1 cellular context compared by ENCODE assay signal in genomic region chr2:39234754-39235153, GRCh38.
A peak's percentile ranks its signal among the peaks of the same experiment; 100 is the strongest.
TF ChIP-seq lines count a peak whose summit lies in the region.

No MANE protein-coding gene starts in this region.

TF ChIP-seq in HepG2, 621 proteins besides CTCF, POLR2A, EP300 and RAD21 (continues in another document):
- TF ChIP-seq ZNF333 (CRISPR knock-in tag; IDR thresholded peaks at IDR 0.05; ENCODE audit: borderline replicate concordance) (no peak), PHF8 (CRISPR knock-in tag; IDR thresholded peaks at IDR 0.05) (no peak), ZSCAN9 (CRISPR knock-in tag; IDR thresholded peaks at IDR 0.05; ENCODE audit: borderline replicate concordance) (no peak), FOXM1 (CRISPR knock-in tag; IDR thresholded peaks at IDR 0.05) (no peak), ZNF646 (CRISPR knock-in tag; IDR thresholded peaks at IDR 0.05) (no peak), ZNF260 (CRISPR knock-in tag; IDR thresholded peaks at IDR 0.05; ENCODE audit: borderline replicate concordance, low read depth) (no peak), ARID5B (CRISPR knock-in tag; IDR thresholded peaks at IDR 0.05) (0 out of 2 replicates have a peak, but pooled peaks have one; percentile 13), ISX (CRISPR knock-in tag; conservative IDR thresholded peaks at IDR 0.05) (no peak), ZNF576 (CRISPR knock-in tag; IDR thresholded peaks at IDR 0.05) (no peak), FOXP1 (IDR thresholded peaks at IDR 0.05) (no peak), FOXP1 (CRISPR knock-in tag; IDR thresholded peaks at IDR 0.05) (no peak), FOSL2 (CRISPR knock-in tag; IDR thresholded peaks at IDR 0.05) (peak; percentile 93), HES4 (CRISPR knock-in tag; IDR thresholded peaks at IDR 0.05; ENCODE audit: borderline replicate concordance) (no peak), MED13 (CRISPR knock-in tag; IDR thresholded peaks at IDR 0.05) (no peak), WIZ (CRISPR knock-in tag; IDR thresholded peaks at IDR 0.05) (no peak), RBM22 (optimal IDR thresholded peaks at IDR 0.05; ENCODE audit: low read length) (no peak), KMT2A (CRISPR knock-in tag; IDR thresholded peaks at IDR 0.05) (no peak), RELA (CRISPR knock-in tag; IDR thresholded peaks at IDR 0.05) (no peak), MBD4 (IDR thresholded peaks at IDR 0.05; ENCODE audit: borderline replicate concordance, low read length) (no peak), EEA1 (CRISPR knock-in tag; IDR thresholded peaks at IDR 0.05; ENCODE audit: borderline replicate concordance) (no peak), SOX6 (IDR thresholded peaks at IDR 0.05) (no peak), SOX6 (CRISPR knock-in tag; IDR thresholded peaks at IDR 0.05) (no peak), RNF2 (conservative IDR thresholded peaks at IDR 0.05; ENCODE audit: low read depth) (no peak), SNAPC5 (CRISPR knock-in tag; IDR thresholded peaks at IDR 0.05; ENCODE audit: borderline replicate concordance) (no peak), ATF3 (CRISPR knock-in tag; IDR thresholded peaks at IDR 0.05) (peak; percentile 49; the same call in 1 of the 2 replicates), CERS6 (CRISPR knock-in tag; IDR thresholded peaks at IDR 0.05) (no peak), RARA (CRISPR knock-in tag; IDR thresholded peaks at IDR 0.05) (no peak), ZNF282 (IDR thresholded peaks at IDR 0.05; ENCODE audit: partially characterized antibody) (no peak), ZNF562 (CRISPR knock-in tag; IDR thresholded peaks at IDR 0.05; ENCODE audit: borderline replicate concordance) (no peak), MIER2 (CRISPR knock-in tag; IDR thresholded peaks at IDR 0.05) (no peak), CAMTA2 (CRISPR knock-in tag; IDR thresholded peaks at IDR 0.05; ENCODE audit: borderline replicate concordance) (no peak), E2F1 (CRISPR knock-in tag; IDR thresholded peaks at IDR 0.05) (no peak), ZNF781 (CRISPR knock-in tag; IDR thresholded peaks at IDR 0.05; ENCODE audit: borderline replicate concordance, not compliant biosample characterization) (no peak), ZNF354B (CRISPR knock-in tag; IDR thresholded peaks at IDR 0.05) (no peak), TFDP1 (CRISPR knock-in tag; IDR thresholded peaks at IDR 0.05; ENCODE audit: borderline replicate concordance) (no peak), GATAD2A (CRISPR knock-in tag; IDR thresholded peaks at IDR 0.05) (0 out of 2 replicates have a peak, but pooled peaks have one; percentile 30)
- TF ChIP-seq, protein P1, sequence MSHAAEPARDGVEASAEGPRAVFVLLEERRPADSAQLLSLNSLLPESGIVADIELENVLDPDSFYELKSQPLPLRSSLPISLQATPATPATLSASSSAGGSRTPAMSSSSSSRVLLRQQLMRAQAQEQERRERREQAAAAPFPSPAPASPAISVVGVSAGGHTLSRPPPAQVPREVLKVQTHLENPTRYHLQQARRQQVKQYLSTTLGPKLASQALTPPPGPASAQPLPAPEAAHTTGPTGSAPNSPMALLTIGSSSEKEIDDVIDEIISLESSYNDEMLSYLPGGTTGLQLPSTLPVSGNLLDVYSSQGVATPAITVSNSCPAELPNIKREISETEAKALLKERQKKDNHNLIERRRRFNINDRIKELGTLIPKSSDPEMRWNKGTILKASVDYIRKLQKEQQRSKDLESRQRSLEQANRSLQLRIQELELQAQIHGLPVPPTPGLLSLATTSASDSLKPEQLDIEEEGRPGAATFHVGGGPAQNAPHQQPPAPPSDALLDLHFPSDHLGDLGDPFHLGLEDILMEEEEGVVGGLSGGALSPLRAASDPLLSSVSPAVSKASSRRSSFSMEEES (CRISPR knock-in tag; IDR thresholded peaks at IDR 0.05): no peak
- TF ChIP-seq, protein P2, sequence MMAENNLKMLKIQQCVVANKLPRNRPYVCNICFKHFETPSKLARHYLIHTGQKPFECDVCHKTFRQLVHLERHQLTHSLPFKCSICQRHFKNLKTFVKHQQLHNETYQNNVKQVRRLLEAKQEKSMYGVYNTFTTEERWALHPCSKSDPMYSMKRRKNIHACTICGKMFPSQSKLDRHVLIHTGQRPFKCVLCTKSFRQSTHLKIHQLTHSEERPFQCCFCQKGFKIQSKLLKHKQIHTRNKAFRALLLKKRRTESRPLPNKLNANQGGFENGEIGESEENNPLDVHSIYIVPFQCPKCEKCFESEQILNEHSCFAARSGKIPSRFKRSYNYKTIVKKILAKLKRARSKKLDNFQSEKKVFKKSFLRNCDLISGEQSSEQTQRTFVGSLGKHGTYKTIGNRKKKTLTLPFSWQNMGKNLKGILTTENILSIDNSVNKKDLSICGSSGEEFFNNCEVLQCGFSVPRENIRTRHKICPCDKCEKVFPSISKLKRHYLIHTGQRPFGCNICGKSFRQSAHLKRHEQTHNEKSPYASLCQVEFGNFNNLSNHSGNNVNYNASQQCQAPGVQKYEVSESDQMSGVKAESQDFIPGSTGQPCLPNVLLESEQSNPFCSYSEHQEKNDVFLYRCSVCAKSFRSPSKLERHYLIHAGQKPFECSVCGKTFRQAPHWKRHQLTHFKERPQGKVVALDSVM (CRISPR knock-in tag; IDR thresholded peaks at IDR 0.05): peak; percentile 68
- TF ChIP-seq, protein P3, sequence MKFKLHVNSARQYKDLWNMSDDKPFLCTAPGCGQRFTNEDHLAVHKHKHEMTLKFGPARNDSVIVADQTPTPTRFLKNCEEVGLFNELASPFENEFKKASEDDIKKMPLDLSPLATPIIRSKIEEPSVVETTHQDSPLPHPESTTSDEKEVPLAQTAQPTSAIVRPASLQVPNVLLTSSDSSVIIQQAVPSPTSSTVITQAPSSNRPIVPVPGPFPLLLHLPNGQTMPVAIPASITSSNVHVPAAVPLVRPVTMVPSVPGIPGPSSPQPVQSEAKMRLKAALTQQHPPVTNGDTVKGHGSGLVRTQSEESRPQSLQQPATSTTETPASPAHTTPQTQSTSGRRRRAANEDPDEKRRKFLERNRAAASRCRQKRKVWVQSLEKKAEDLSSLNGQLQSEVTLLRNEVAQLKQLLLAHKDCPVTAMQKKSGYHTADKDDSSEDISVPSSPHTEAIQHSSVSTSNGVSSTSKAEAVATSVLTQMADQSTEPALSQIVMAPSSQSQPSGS (CRISPR knock-in tag; IDR thresholded peaks at IDR 0.05): no peak
- TF ChIP-seq, protein P4, sequence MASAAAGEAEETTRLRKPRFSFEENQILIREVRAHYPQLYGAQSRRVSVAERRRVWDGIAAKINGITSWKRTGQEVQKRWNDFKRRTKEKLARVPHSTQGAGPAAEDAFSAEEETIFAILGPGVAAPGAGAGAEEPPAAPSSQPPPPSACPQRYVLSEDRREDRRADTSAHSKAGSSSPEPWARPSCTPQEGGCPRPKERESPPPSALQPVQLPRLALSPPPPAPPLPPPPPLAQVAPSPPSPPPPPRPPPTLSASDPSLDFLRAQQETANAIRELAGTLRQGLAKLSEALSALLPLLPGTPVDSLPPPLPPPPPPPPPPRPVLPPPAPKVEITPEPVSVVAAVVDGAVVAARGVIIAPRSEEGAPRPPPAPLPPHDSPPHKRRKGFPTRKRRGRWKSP (CRISPR knock-in tag; IDR thresholded peaks at IDR 0.05): no peak
- TF ChIP-seq, protein P5, sequence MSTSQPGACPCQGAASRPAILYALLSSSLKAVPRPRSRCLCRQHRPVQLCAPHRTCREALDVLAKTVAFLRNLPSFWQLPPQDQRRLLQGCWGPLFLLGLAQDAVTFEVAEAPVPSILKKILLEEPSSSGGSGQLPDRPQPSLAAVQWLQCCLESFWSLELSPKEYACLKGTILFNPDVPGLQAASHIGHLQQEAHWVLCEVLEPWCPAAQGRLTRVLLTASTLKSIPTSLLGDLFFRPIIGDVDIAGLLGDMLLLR (CRISPR knock-in tag; IDR thresholded peaks at IDR 0.05): no peak
